Comparison of ENCODE assay signal across 8 cellular contexts in genomic region chr6:31769684-31770371, GRCh38. TPM values are rescaled to one million over a fixed set of nuclear protein-coding genes. Genes with fewer than 3 reads are reported as not detected.
DNase-seq lines count a peak whose midpoint lies in the region; ATAC-seq and TF ChIP-seq lines count a peak whose summit lies in the region.

No MANE protein-coding gene starts in this region.

- no peak for TF ChIP-seq POLR2A in thyroid gland (IDR thresholded peaks at IDR 0.05)

- no peak overlapping the region for H3K27ac Mint-ChIP-seq in nephron

- no peak overlapping the region for H3K4me3 Mint-ChIP-seq in nephron

- H3K36me3 Mint-ChIP-seq in nephron (ENCODE audit: low read depth) = no peaks in the 10 kb centered on the region

- no peak overlapping the region for H3K4me3 ChIP-seq in AG10803 (ENCODE audit: low read length)
- H3K4me3 ChIP-seq in HAP-1 = no peak overlapping the region
- no peak overlapping the region for H3K4me3 ChIP-seq in epithelial cell of esophagus (ENCODE audit: low read length)
- no peak overlapping the region for H3K4me3 ChIP-seq in thyroid gland (replicated peaks in 1 of 3)

- in situ Hi-C loops in HAP-1 (cut with MboI; ENCODE audit: low sequenced_read_pairs) = no loop called here

- intact Hi-C loops in thyroid gland (cut with DNase I) = no loop called here

- DNase-seq in AG10803 (ENCODE audit: low read depth) (peak; percentile 50), HAP-1 (ENCODE audit: low spot score in 2 of 2) (peak; percentile 40 to 86), NOMO-1 treated with dmso at 0.1 percent for 144 hours (lab: John Stamatoyannopoulos, UW; ENCODE audit: unreplicated experiment) (peak; percentile 75), epithelial cell of esophagus (ENCODE audit: low read depth) (peak; percentile 83), thyroid gland (peak; percentile 50 to 51)
- peak; percentile 51 to 73 (median 57) for DNase-seq in activated CD8-positive, alpha-beta memory T cell treated with anti-CD3 and anti-CD28 coated beads for 48 hours (ENCODE audit: low read depth in 2 of 3, low spot score in 2 of 3)

- H3K9me3 Mint-ChIP-seq in nephron = no peaks in the 10 kb centered on the region

- no peak overlapping the region for H3K27ac ChIP-seq in thyroid gland

- H3K36me3 ChIP-seq in HAP-1 (replicated peaks) = peaks cover 3% of the 10 kb centered on the region
- no peaks in the 10 kb centered on the region for H3K36me3 ChIP-seq in thyroid gland

- H3K9me3 ChIP-seq in HAP-1 (no peaks in the 10 kb centered on the region), thyroid gland (no peaks in the 10 kb centered on the region)

- 67 to 69% methylated on average over 12 of the region's 12 CpGs for WGBS in thyroid gland, 2 donors

- no peaks in the 10 kb centered on the region for H3K4me1 Mint-ChIP-seq in nephron

- TF ChIP-seq CTCF in AG10803 (conservative IDR thresholded peaks at IDR 0.05; ENCODE audit: low read length) (peak; percentile 82), epithelial cell of esophagus (IDR thresholded peaks at IDR 0.05; ENCODE audit: insufficient read depth, low read depth, low read length, missing control alignments) (peak; percentile 85), nephron (IDR thresholded peaks at IDR 0.05; ENCODE audit: unreplicated experiment in 3 of 3) (peak; percentile 28 to 43 (median 34)), thyroid gland (IDR thresholded peaks at IDR 0.05) (peak in 5 of 6 experiments; percentile 19 to 57 (median 48))

- ATAC-seq in HG02970 (IDR thresholded peaks at IDR 0.05; ENCODE audit: low FRiP score, unreplicated experiment) = no peak

- H3K4me1 ChIP-seq in HAP-1 (no peaks in the 10 kb centered on the region; the same call in 1 of the 2 replicates), thyroid gland (no peaks in the 10 kb centered on the region)

- H3K27me3 Mint-ChIP-seq in nephron (ENCODE audit: low read depth) = no peaks in the 10 kb centered on the region

- H3K27me3 ChIP-seq in HAP-1 (ENCODE audit: low read depth) = no peaks in the 10 kb centered on the region
- H3K27me3 ChIP-seq in thyroid gland = no peaks in the 10 kb centered on the region

RNA-seq across cellular contexts. Expression of gene VWA7, which starts 7.3 kb away (rescaled TPM):
- total RNA-seq in thyroid gland = 1 to 10 TPM; 1.2 to 8.9 (median 5.4) TPM

RNA-seq across cellular contexts. Expression of gene SAPCD1, which starts 7.4 kb away (rescaled TPM):
- 1 to 10 TPM in 3 of 4 donors, not detected in 1; 2.0 to 4.2 (median 3.0) TPM for total RNA-seq in thyroid gland

RNA-seq across cellular contexts. Expression of gene VARS1, which starts 25.7 kb away (rescaled TPM):
- 100 to 1,000 TPM in 1 of 4 donors, 10 to 100 TPM in 3; 33.8 to 120 (median 39.9) TPM for total RNA-seq in thyroid gland

RNA-seq across cellular contexts. Expression of gene MSH5, which starts 30.0 kb away (rescaled TPM):
- 10 to 100 TPM in 1 of 4 donors, 1 to 10 TPM in 3; 5.6 to 11.2 (median 7.2) TPM for total RNA-seq in thyroid gland

RNA-seq across cellular contexts. Expression of gene CLIC1, which starts 33.5 kb away (rescaled TPM):
- total RNA-seq in thyroid gland = 100 to 1,000 TPM; 222 to 314 (median 247) TPM

Comparison
In these comparisons a context has a peak if more than half of its experiments do, and no peak if none do; other contexts are left out.
1. CTCF ChIP-seq: peak in every context shown above with its lines; median percentile 85 in epithelial cell of esophagus; 82 in AG10803; 48 in thyroid gland; 34 in nephron.